In the genomic region with DNA sequence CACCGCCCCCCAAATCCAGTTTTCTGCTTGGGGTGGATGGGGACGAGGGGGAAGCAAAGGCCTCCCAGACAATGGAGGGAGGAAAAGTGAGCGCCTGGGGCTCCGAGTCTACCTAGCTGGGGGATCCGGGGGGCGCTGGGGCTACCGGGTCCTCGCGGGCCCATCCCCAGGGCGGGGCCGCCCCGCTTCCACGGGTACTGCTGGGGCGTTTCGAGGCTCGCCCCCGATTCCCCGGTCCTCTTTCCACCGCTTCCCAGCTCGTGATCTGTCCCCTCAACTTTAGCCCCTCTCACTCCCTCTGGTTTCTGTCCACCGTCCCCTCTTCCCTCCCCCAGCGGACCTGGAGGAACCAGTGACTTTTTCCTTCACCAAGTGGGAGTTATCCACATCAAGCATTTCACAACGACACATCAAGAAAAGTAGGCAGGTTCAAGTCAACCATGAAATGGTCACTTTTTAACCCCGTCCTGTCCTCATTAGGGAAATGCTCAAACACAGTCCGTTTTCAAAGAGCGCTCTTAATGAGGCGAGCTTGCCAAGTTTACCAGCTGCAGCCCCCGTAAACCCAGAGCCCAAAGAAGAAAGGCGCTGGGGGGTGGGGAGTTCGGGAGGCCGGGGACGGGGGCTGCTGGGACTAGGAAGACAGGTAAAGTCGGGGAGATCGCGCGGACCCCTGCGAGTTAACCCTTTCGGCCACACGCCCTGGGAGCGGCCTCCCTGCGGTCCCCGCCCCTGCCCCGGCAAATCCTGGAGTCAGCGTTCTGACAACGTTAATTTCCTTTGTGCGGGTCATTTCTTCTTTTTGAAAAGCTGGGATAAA, we compare ENCODE assay signal across 8 cellular contexts. TPM values are rescaled to one million over a fixed set of nuclear protein-coding genes. Genes with fewer than 3 reads are reported as not detected.
DNase-seq lines count a peak whose midpoint lies in the region; ATAC-seq and TF ChIP-seq lines count a peak whose summit lies in the region.

No MANE protein-coding gene starts in this region.

- no peak for TF ChIP-seq RAD21 in HCT116 (IDR thresholded peaks at IDR 0.05; ENCODE audit: low read depth)

- ATAC-seq in HCT116 = no peak
- ATAC-seq in activated B cell treated with CpG ODN at 0.5 μM for 24 hours (ENCODE audit: low read depth) = no peak

- H3K4me2 ChIP-seq in HCT116 (ENCODE audit: low read length) = peak overlapping the region; percentile 87
- peak overlapping the region; percentile 77 for H3K4me2 ChIP-seq in osteoblast (ENCODE audit: insufficient read depth, low read length)

- no peak for DNase-seq in AG04449 (ENCODE audit: low read depth, low spot score)
- no peak for DNase-seq in HCT116 (ENCODE audit: low read depth, low spot score)
- DNase-seq in activated B cell treated with CpG ODN at 0.5 μM for 24 hours = no peak
- peak; percentile 27 for DNase-seq in glomerular visceral epithelial cell (ENCODE audit: extremely low spot score)
- peak; percentile 87 for DNase-seq in osteoblast (ENCODE audit: insufficient read length, low spot score, missing footprints)
- DNase-seq in AML-193 (lab: John Stamatoyannopoulos, UW) = no peak
- no peak for DNase-seq in activated gamma-delta T cell (lab: John Stamatoyannopoulos, UW)
- DNase-seq in NCI-H1930 (lab: John Stamatoyannopoulos, UW) = no peak

- H3K4me1 ChIP-seq in HCT116 (ENCODE audit: control insufficient read depth in 1 of 2, insufficient read depth in 2 of 2, low read length in 2 of 2) (peaks cover 7 to 21% of the 10 kb centered on the region in 2 experiments), osteoblast (ENCODE audit: insufficient read depth, low read length) (peaks cover 32% of the 10 kb centered on the region)

- RAD21 ChIA-PET in HCT116 (lab: Charles Lee; ENCODE audit: low non-redundant PET in 1 of 2, low total read pairs in 2 of 2, uncharacterized antibody in 2 of 2, unreplicated experiment in 2 of 2) = no interaction called here

- H3K27me3 Mint-ChIP-seq in activated B cell treated with CpG ODN at 0.5 μM for 24 hours = peaks cover 55% of the 10 kb centered on the region

- TF ChIP-seq CTCF in AG04449 (IDR thresholded peaks at IDR 0.05; ENCODE audit: insufficient read depth, low read length, missing control alignments) = no peak
- no peak for TF ChIP-seq CTCF in HCT116 (IDR thresholded peaks at IDR 0.05 in 2 of 3, conservative IDR thresholded peaks at IDR 0.05 in 1 of 3; ENCODE audit: borderline replicate concordance in 1 of 3, insufficient read depth in 1 of 3, low read depth in 2 of 3, low read length in 2 of 3)
- TF ChIP-seq CTCF in activated B cell treated with CpG ODN at 0.5 μM for 24 hours (IDR thresholded peaks at IDR 0.05) = no peak
- TF ChIP-seq CTCF in osteoblast (IDR thresholded peaks at IDR 0.05; ENCODE audit: extremely low read depth, low read depth, low read length) = no peak

- no peak overlapping the region for H3K9ac ChIP-seq in HCT116 (ENCODE audit: low read length)

- POLR2A ChIA-PET in AG04449 (lab: Yijun Ruan, JAX) = interaction anchor here (0.6 kb wide), 1 partner anchor 57 kb away, joined by 3 read pairs; no protein-coding TSS in a partner anchor
- POLR2A ChIA-PET in HCT116 (lab: Charles Lee) = no interaction called here
- POLR2A ChIA-PET in activated B cell treated with CpG ODN at 0.5 μM for 24 hours (lab: Charles Lee) = no interaction called here

- H3K36me3 ChIP-seq in HCT116 (ENCODE audit: control insufficient read depth in 1 of 2, insufficient read depth in 2 of 2, low read length in 2 of 2) (no peaks in the 10 kb centered on the region), osteoblast (ENCODE audit: insufficient read depth, low read length) (no peaks in the 10 kb centered on the region)

- no peak for TF ChIP-seq POLR2A in HCT116 (IDR thresholded peaks at IDR 0.05; ENCODE audit: borderline replicate concordance, extremely low read depth, insufficient read depth, insufficient read length)

- H2AFZ ChIP-seq in HCT116 (ENCODE audit: low read depth, low read length, poor library complexity, severe bottlenecking) = no peak overlapping the region
- H2AFZ ChIP-seq in osteoblast (ENCODE audit: low read length) = peak overlapping the region; percentile 40

- peaks cover 21% of the 10 kb centered on the region for H3K4me1 Mint-ChIP-seq in activated B cell treated with CpG ODN at 0.5 μM for 24 hours

- no peak overlapping the region for H3K27ac Mint-ChIP-seq in activated B cell treated with CpG ODN at 0.5 μM for 24 hours

- H3K9me3 Mint-ChIP-seq in activated B cell treated with CpG ODN at 0.5 μM for 24 hours = peaks cover 3% of the 10 kb centered on the region

- no TSS peak for BruUV-seq in HCT116 (replicated peaks; lab: Mats Ljungman, UMichigan)

- peak overlapping the region; percentile 35 for H3K4me3 ChIP-seq in AG04449 (ENCODE audit: low read depth, low read length)
- peak overlapping the region; percentile 21 to 23; a peak in 2 of 4 replicates for H3K4me3 ChIP-seq in HCT116 (replicated peaks in 1 of 2; ENCODE audit: low read depth in 1 of 2, low read length in 2 of 2)
- H3K4me3 ChIP-seq in osteoblast (ENCODE audit: insufficient read depth, low read length) = peak overlapping the region; percentile 94

- H3K27me3 ChIP-seq in HCT116 (ENCODE audit: insufficient read depth, low read length) (peaks cover 14% of the 10 kb centered on the region; the same call in 1 of the 2 replicates), osteoblast (ENCODE audit: insufficient read depth, low read length) (no peaks in the 10 kb centered on the region)

- CTCF ChIA-PET in AG04449 (lab: Yijun Ruan, JAX) (no interaction called here), HCT116 (lab: Charles Lee) (no interaction called here), activated B cell treated with CpG ODN at 0.5 μM for 24 hours (lab: Charles Lee) (no interaction called here)

- H3K9me3 ChIP-seq in HCT116 (ENCODE audit: control insufficient read depth in 1 of 2, insufficient read depth in 1 of 2, low read depth in 1 of 2, low read length in 2 of 2) (no peaks in the 10 kb centered on the region), osteoblast (ENCODE audit: low read depth, low read length) (no peaks in the 10 kb centered on the region)

- no peaks in the 10 kb centered on the region for H4K20me1 ChIP-seq in HCT116 (ENCODE audit: insufficient read depth)
- peaks cover 14% of the 10 kb centered on the region for H4K20me1 ChIP-seq in osteoblast (ENCODE audit: insufficient read depth, low read length)

- intact Hi-C loops in HCT116 (cut with micrococcal nuclease) (no loop called here), activated B cell treated with CpG ODN at 0.5 μM for 24 hours (cut with micrococcal nuclease) (no loop called here)

- H3K36me3 Mint-ChIP-seq in activated B cell treated with CpG ODN at 0.5 μM for 24 hours (ENCODE audit: low read depth) = peaks cover 3% of the 10 kb centered on the region

- H3K9me2 ChIP-seq in HCT116 (ENCODE audit: insufficient read depth) = no peaks in the 10 kb centered on the region

- no peaks in the 10 kb centered on the region for H3K79me2 ChIP-seq in HCT116 (ENCODE audit: insufficient read depth, low read length)
- H3K79me2 ChIP-seq in osteoblast (ENCODE audit: insufficient read depth, low read length) = peaks cover 28% of the 10 kb centered on the region

- peak overlapping the region; percentile 76 for H3K4me3 Mint-ChIP-seq in activated B cell treated with CpG ODN at 0.5 μM for 24 hours

- no peak overlapping the region for H3K27ac ChIP-seq in HCT116 (ENCODE audit: low read depth, low read length)
- H3K27ac ChIP-seq in osteoblast (ENCODE audit: low read depth, low read length) = peak overlapping the region; percentile 57

TF ChIP-seq in HCT116, 20 proteins besides CTCF, POLR2A, EP300 and RAD21:
- no peak for TF ChIP-seq SIN3A (IDR thresholded peaks at IDR 0.05; ENCODE audit: low read depth)
- no peak for TF ChIP-seq SRF (IDR thresholded peaks at IDR 0.05; ENCODE audit: low read depth)
- no peak for TF ChIP-seq TCF7L2 (IDR thresholded peaks at IDR 0.05; ENCODE audit: borderline replicate concordance, extremely low read depth, insufficient read depth, insufficient read length)
- no peak for TF ChIP-seq FOSL1 (IDR thresholded peaks at IDR 0.05; ENCODE audit: low read depth)
- TF ChIP-seq, protein P1, sequence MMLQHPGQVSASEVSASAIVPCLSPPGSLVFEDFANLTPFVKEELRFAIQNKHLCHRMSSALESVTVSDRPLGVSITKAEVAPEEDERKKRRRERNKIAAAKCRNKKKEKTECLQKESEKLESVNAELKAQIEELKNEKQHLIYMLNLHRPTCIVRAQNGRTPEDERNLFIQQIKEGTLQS (IDR thresholded peaks at IDR 0.05) = no peak
- TF ChIP-seq POLR2AphosphoS5 (IDR thresholded peaks at IDR 0.05; ENCODE audit: low read depth, low read length) = no peak
- TF ChIP-seq SP1 (IDR thresholded peaks at IDR 0.05; ENCODE audit: low read depth) = no peak
- TF ChIP-seq EZH2phosphoT487 (IDR thresholded peaks at IDR 0.05; ENCODE audit: borderline replicate concordance) = no peak
- TF ChIP-seq YY1 (IDR thresholded peaks at IDR 0.05; ENCODE audit: extremely low read depth, insufficient replicate concordance, low read depth, low read length) = no peak

RNA-seq across cellular contexts. Expression of a gene that starts 2.0 kb away (rescaled TPM):
- total RNA-seq in HCT116 (2021; ENCODE audit: unreplicated experiment) = 6.6 TPM
- polyA plus RNA-seq in HCT116 (2012) = 2.2 and 3.4 TPM in 2 replicates
- not detected in 2 replicates for total RNA-seq in activated B cell treated with CpG ODN at 0.5 μM for 24 hours
- 21.0 and 26.2 TPM in 2 replicates for total RNA-seq in osteoblast

Comparison
In these comparisons a context has a peak if more than half of its experiments do, and no peak if none do; other contexts are left out.
1. DNase-seq: peak in glomerular visceral epithelial cell (single experiment) and osteoblast (single experiment); none in AG04449 (single experiment), HCT116 (single experiment), activated B cell treated with CpG ODN at 0.5 μM for 24 hours (single experiment), AML-193 (0 of 2), activated gamma-delta T cell (single experiment) and NCI-H1930 (0 of 2).
2. H3K4me3 ChIP-seq: peak in every context shown above with its lines; median percentile 94 in osteoblast; 35 in AG04449; 22 in HCT116.